In the genomic region with DNA sequence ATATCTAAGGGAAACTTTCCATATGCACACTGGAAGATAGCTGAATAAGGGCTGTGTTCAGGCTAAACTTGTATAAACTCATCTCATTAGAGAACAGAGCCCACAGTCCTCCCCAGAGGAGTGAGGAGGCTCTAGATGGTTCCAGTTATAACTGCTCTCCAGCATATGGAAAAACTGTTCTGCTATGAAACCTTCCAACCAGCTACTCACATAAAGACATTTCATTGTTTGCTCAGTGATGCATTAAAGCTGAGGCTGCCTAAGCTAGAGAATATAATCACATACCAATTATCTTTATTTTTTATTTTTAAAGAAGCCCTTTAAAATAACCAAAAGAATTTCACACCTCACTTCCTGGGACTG, we compare ENCODE assay signal across 22 cellular contexts. TPM values are rescaled to one million over a fixed set of nuclear protein-coding genes. Genes with fewer than 3 reads are reported as not detected.
A peak's percentile ranks its signal among the peaks of the same experiment; 100 is the strongest.
DNase-seq lines count a peak whose midpoint lies in the region; TF ChIP-seq lines count a peak whose summit lies in the region.
"Had no signal": no experiment of that assay in that cellular context is flagged by ENCODE, and none has a peak within 500 bp of the region (broad histone marks: within the 10 kb centered on the region; RNA-seq: fewer than 3 reads in every experiment).

No MANE protein-coding gene starts in this region.

- H3K4me2 ChIP-seq in parathyroid adenoma (ENCODE audit: low read length), result peak overlapping the region; percentile 29

- POLR2A ChIA-PET in A673 (lab: Charles Lee; ENCODE audit: low non-redundant PET), result no interaction called here

- H3K9ac ChIP-seq in parathyroid adenoma, result no peak overlapping the region

- intact Hi-C loops in A673 (cut with micrococcal nuclease; ENCODE audit: unreplicated experiment), result no loop called here
- intact Hi-C loops in thyroid gland (cut with DNase I), result no loop called here

- H3K4me3 ChIP-seq in A673 (ENCODE audit: low read depth, low read length, poor library complexity, severe bottlenecking) (no peak overlapping the region), parathyroid adenoma (ENCODE audit: low read depth, low read length) (no peak overlapping the region), thyroid gland (replicated peaks in 1 of 3) (no peak overlapping the region)
- H3K4me3 ChIP-seq: body of pancreas, esophagus squamous epithelium, lower lobe of right lung had no signal

- peaks cover 14% of the 10 kb centered on the region for H3K4me1 ChIP-seq in A673 (ENCODE audit: insufficient read depth, low read length, poor library complexity, severe bottlenecking)
- H3K4me1 ChIP-seq in parathyroid adenoma, result peaks cover 15% of the 10 kb centered on the region
- H3K4me1 ChIP-seq in thyroid gland, result peaks cover 41 to 63% of the 10 kb centered on the region in 2 donors

- no TSS peak for BruUV-seq in A673 (replicated peaks; lab: Mats Ljungman, UMichigan)

- CTCF ChIA-PET in A673 (lab: Charles Lee), result interaction anchor here (1.0 kb wide), 1 partner anchor 13 kb away, joined by 3 read pairs; the partner anchor contains the start of gene AHCYL1

- H3K36me3 ChIP-seq in A673 (ENCODE audit: insufficient read depth, low read length, poor library complexity, severe bottlenecking) (no peaks in the 10 kb centered on the region), parathyroid adenoma (ENCODE audit: control insufficient read depth, insufficient read depth, low read length) (no peaks in the 10 kb centered on the region), thyroid gland (no peaks in the 10 kb centered on the region)

- peak overlapping the region; percentile 29 for H3K27ac ChIP-seq in A673 (ENCODE audit: low read depth, low read length, poor library complexity, severe bottlenecking)
- peak overlapping the region; percentile 70 for H3K27ac ChIP-seq in cingulate gyrus (ENCODE audit: low read depth, low read length)
- H3K27ac ChIP-seq in parathyroid adenoma, result no peak overlapping the region
- H3K27ac ChIP-seq in thyroid gland, result no peak overlapping the region
- H3K27ac ChIP-seq: body of pancreas, lower lobe of right lung had no signal

- DNase-seq in A673 (ENCODE audit: low spot score) (no peak), OCI-M1 (lab: John Stamatoyannopoulos, UW) (peak; percentile 23), thyroid gland (no peak), GM19240 (ENCODE audit: insufficient read length, low spot score) (no peak)
- no peak for DNase-seq in effector CD8-positive, alpha-beta T cell (lab: John Stamatoyannopoulos, UW)
- DNase-seq: activated CD4-positive, alpha-beta memory T cell treated with anti-CD3 and anti-CD28 coated beads, Interleukin-2, amount 10 ng/mL, durations not matched to agents 7 days and 5 days; activated CD4-positive, CD25-positive, alpha-beta regulatory T cell; activated T-cell treated with anti-CD3 and anti-CD28 coated beads for 4 hours; body of pancreas; C1 segment of cervical spinal cord; esophagus squamous epithelium; H7; lower lobe of right lung; NCI-H1048; NCI-H1930; NCI-H345; NCI-H774; SHP77 treated with DMSO at 0.1 percent for 48 hours; SW 1271; T1000 had no signal

- TF ChIP-seq POLR2A in thyroid gland (IDR thresholded peaks at IDR 0.05), result no peak

- no peak overlapping the region for H2AFZ ChIP-seq in parathyroid adenoma

- no peaks in the 10 kb centered on the region for H3K9me3 ChIP-seq in A673 (ENCODE audit: low read depth, low read length, poor library complexity, severe bottlenecking)
- no peaks in the 10 kb centered on the region for H3K9me3 ChIP-seq in parathyroid adenoma (ENCODE audit: control insufficient read depth, low read length)
- no peaks in the 10 kb centered on the region for H3K9me3 ChIP-seq in thyroid gland
- H3K9me3 ChIP-seq: body of pancreas, esophagus squamous epithelium, lower lobe of right lung had no signal

- no peak for TF ChIP-seq CTCF in A673 (conservative IDR thresholded peaks at IDR 0.05; ENCODE audit: low read depth, low read length)
- no peak for TF ChIP-seq CTCF in parathyroid adenoma (IDR thresholded peaks at IDR 0.05)
- TF ChIP-seq CTCF in thyroid gland (IDR thresholded peaks at IDR 0.05), result no peak

- H3K27me3 ChIP-seq in A673 (replicated peaks; ENCODE audit: insufficient read depth, low read depth, low read length, poor library complexity), result no peaks in the 10 kb centered on the region
- H3K27me3 ChIP-seq in parathyroid adenoma (ENCODE audit: control insufficient read depth, insufficient read depth, low read length), result no peaks in the 10 kb centered on the region
- H3K27me3 ChIP-seq in thyroid gland, result no peaks in the 10 kb centered on the region
- H3K27me3 ChIP-seq: body of pancreas, esophagus squamous epithelium had no signal

- H3K79me2 ChIP-seq in parathyroid adenoma, result peaks cover 5% of the 10 kb centered on the region

RNA-seq across cellular contexts. Expression of gene AHCYL1, which starts 13.3 kb away (rescaled TPM):
- 89.6 and 107 TPM in 2 replicates for total RNA-seq in A673 (2021)
- total RNA-seq in thyroid gland, result 100 to 1,000 TPM in 3 of 4 donors, 10 to 100 TPM in 1; 90.3 to 200 (median 118) TPM

RNA-seq across cellular contexts. Expression of gene STRIP1, which starts 36.6 kb away (rescaled TPM):
- 57.7 and 59.6 TPM in 2 replicates for total RNA-seq in A673 (2021)
- 10 to 100 TPM; 36.2 to 63.4 (median 45.2) TPM for total RNA-seq in thyroid gland

Comparison
In these comparisons a context has a peak if more than half of its experiments do, and no peak if none do; other contexts are left out.
1. H3K27ac ChIP-seq: peak in A673 (single experiment) and cingulate gyrus (single experiment); none in parathyroid adenoma (single experiment) and thyroid gland (0 of 3).